ENCODE assay signal across 12 cellular contexts in genomic region chr7:69603937-69604494, GRCh38. TPM values are rescaled to one million over a fixed set of nuclear protein-coding genes. Genes with fewer than 3 reads are reported as not detected.
DNase-seq lines count a peak whose midpoint lies in the region; ATAC-seq, FAIRE-seq and TF ChIP-seq lines count a peak whose summit lies in the region.
"Had no signal": no experiment of that assay in that cellular context is flagged by ENCODE, and none has a peak within 500 bp of the region (broad histone marks: within the 10 kb centered on the region; RNA-seq: fewer than 3 reads in every experiment).

No MANE protein-coding gene starts in this region.

- H3K79me2 ChIP-seq in OCI-LY1 (ENCODE audit: insufficient read depth, low read length) = peaks cover 100% of the 10 kb centered on the region

- TF ChIP-seq CTCF in OCI-LY1 (IDR thresholded peaks at IDR 0.05; ENCODE audit: low read length) (no peak), endothelial cell (IDR thresholded peaks at IDR 0.05; ENCODE audit: unreplicated experiment) (no peak)

- 0 out of 2 replicates have a peak, but pooled peaks cover 2% of the 10 kb centered on the region for H4K20me1 ChIP-seq in OCI-LY1 (ENCODE audit: insufficient read depth, low read length)

- no peaks in the 10 kb centered on the region for H3K9me3 Mint-ChIP-seq in CD8-positive, alpha-beta memory T cell
- H3K9me3 Mint-ChIP-seq in endothelial cell (ENCODE audit: unreplicated experiment) = no peaks in the 10 kb centered on the region

- no peaks in the 10 kb centered on the region; the same call in 1 of the 2 replicates for H3F3A ChIP-seq in OCI-LY1 (ENCODE audit: insufficient read depth, low read length)

- ATAC-seq in GM18873 (IDR thresholded peaks at IDR 0.05; ENCODE audit: low FRiP score, unreplicated experiment) (peak; percentile 75), HG02759 (IDR thresholded peaks at IDR 0.05; ENCODE audit: unreplicated experiment) (peak; percentile 75)

- H3K4me3 Mint-ChIP-seq in CD8-positive, alpha-beta memory T cell = no peak overlapping the region
- H3K4me3 Mint-ChIP-seq in endothelial cell (ENCODE audit: unreplicated experiment) = no peak overlapping the region

- peak in 4 of 5 donors; percentile 13 to 65 (median 56) for DNase-seq in CD8-positive, alpha-beta memory T cell
- DNase-seq in endothelial cell (ENCODE audit: low spot score) = no peak
- DNase-seq in Ammon's horn (ENCODE audit: low spot score) = no peak
- no peak for DNase-seq in NCI-H2081 treated with DMSO at 0.1 percent for 48 hours (lab: John Stamatoyannopoulos, UW)
- DNase-seq in urothelium cell line (ENCODE audit: low spot score) = no peak
- DNase-seq: left lung, NCI-H1694 treated with DMSO at 0.1 percent for 48 hours had no signal

- no peaks in the 10 kb centered on the region for H3K36me3 ChIP-seq in CD8-positive, alpha-beta memory T cell (ENCODE audit: insufficient read depth, low read length)
- peaks cover 3% of the 10 kb centered on the region for H3K36me3 ChIP-seq in OCI-LY1 (ENCODE audit: insufficient read depth, low read length)
- H3K36me3 ChIP-seq: left lung, right atrium auricular region had no signal

- H3K4me1 Mint-ChIP-seq in CD8-positive, alpha-beta memory T cell = peaks cover 7 to 14% (median 10%) of the 10 kb centered on the region in 3 donors
- peaks cover 7% of the 10 kb centered on the region for H3K4me1 Mint-ChIP-seq in endothelial cell (ENCODE audit: unreplicated experiment)

- no peaks in the 10 kb centered on the region for H3K36me3 Mint-ChIP-seq in CD8-positive, alpha-beta memory T cell
- H3K36me3 Mint-ChIP-seq in endothelial cell (ENCODE audit: low read depth, unreplicated experiment) = peaks cover 4% of the 10 kb centered on the region

- H3K4me1 ChIP-seq in CD8-positive, alpha-beta memory T cell (ENCODE audit: insufficient read depth, low read length) = peaks cover 28% of the 10 kb centered on the region
- peaks cover 81% of the 10 kb centered on the region for H3K4me1 ChIP-seq in OCI-LY1 (ENCODE audit: insufficient read depth, low read length, severe bottlenecking)

- H3K27ac ChIP-seq in CD8-positive, alpha-beta memory T cell (ENCODE audit: low read depth, low read length) = no peak overlapping the region
- peak overlapping the region; percentile 73 for H3K27ac ChIP-seq in OCI-LY1 (ENCODE audit: low read depth, low read length, poor library complexity, severe bottlenecking)
- H3K27ac ChIP-seq: epithelial cell of prostate, left lung, right atrium auricular region had no signal

- FAIRE-seq in urothelium cell line (lab: Jason Lieb, UNC) = no peak

- H3K9me3 ChIP-seq in CD8-positive, alpha-beta memory T cell (ENCODE audit: low read length) = no peaks in the 10 kb centered on the region
- H3K9me3 ChIP-seq in OCI-LY1 (ENCODE audit: low read length) = no peaks in the 10 kb centered on the region
- H3K9me3 ChIP-seq: left lung, right atrium auricular region had no signal

- H3K9me2 ChIP-seq in OCI-LY1 (ENCODE audit: low read depth, low read length) = no peaks in the 10 kb centered on the region

- POLR2A ChIA-PET in CD8-positive, alpha-beta memory T cell (lab: Charles Lee) = no interaction called here

- CTCF ChIA-PET in CD8-positive, alpha-beta memory T cell (lab: Charles Lee) = no interaction called here

- no peak overlapping the region for H2AFZ ChIP-seq in OCI-LY1 (ENCODE audit: low read length)

- H3K4me3 ChIP-seq in CD8-positive, alpha-beta memory T cell (ENCODE audit: low read length) = no peak overlapping the region
- peak overlapping the region; percentile 83 for H3K4me3 ChIP-seq in OCI-LY1 (ENCODE audit: low read depth, low read length, poor library complexity, severe bottlenecking)
- H3K4me3 ChIP-seq: left lung, right atrium auricular region had no signal

- H3K27ac Mint-ChIP-seq in CD8-positive, alpha-beta memory T cell = no peak overlapping the region
- no peak overlapping the region for H3K27ac Mint-ChIP-seq in endothelial cell (ENCODE audit: unreplicated experiment)

- peaks cover 15 to 17% of the 10 kb centered on the region in 2 donors for H3K27me3 Mint-ChIP-seq in CD8-positive, alpha-beta memory T cell
- H3K27me3 Mint-ChIP-seq in endothelial cell (ENCODE audit: unreplicated experiment) = peaks cover 5% of the 10 kb centered on the region

- peaks cover 21% of the 10 kb centered on the region for H3K27me3 ChIP-seq in CD8-positive, alpha-beta memory T cell (ENCODE audit: insufficient read depth, low read length, poor library complexity, severe bottlenecking)
- no peaks in the 10 kb centered on the region for H3K27me3 ChIP-seq in OCI-LY1 (ENCODE audit: insufficient read depth, low read length)
- H3K27me3 ChIP-seq: right atrium auricular region had no signal

- peak overlapping the region; percentile 10; the same call in 1 of the 2 replicates for H3K9ac ChIP-seq in OCI-LY1 (ENCODE audit: low read length)

- peak overlapping the region; percentile 82 for H3K4me2 ChIP-seq in OCI-LY1 (ENCODE audit: low read length)

RNA-seq across cellular contexts. Expression of gene AUTS2, which starts 5.7 kb away (rescaled TPM):
- total RNA-seq in CD8-positive, alpha-beta memory T cell = 1 to 10 TPM; 4.4 to 5.3 TPM
- polyA plus RNA-seq in CD8-positive, alpha-beta memory T cell = 9.9 TPM
- 103 TPM for total RNA-seq in endothelial cell (ENCODE audit: unreplicated experiment)

Comparison
In these comparisons a context has a peak if more than half of its experiments do, and no peak if none do; other contexts are left out.
1. DNase-seq: peak in CD8-positive, alpha-beta memory T cell (4 of 5); none in endothelial cell (single experiment), Ammon's horn (single experiment), NCI-H2081 treated with DMSO at 0.1 percent for 48 hours (single experiment) and urothelium cell line (single experiment).
2. RNA of gene AUTS2, which starts 5.7 kb away (total RNA-seq): 103 TPM in endothelial cell (single experiment); 4.4 to 5.3 TPM in CD8-positive, alpha-beta memory T cell; every median in the first group is over 10 times any median in the second.